ENCODE assay signal across 19 cellular contexts in genomic region chr18:49076767-49077166, GRCh38.
"Had no signal": no experiment of that assay in that cellular context is flagged by ENCODE, and none has a peak within 500 bp of the region (broad histone marks: within the 10 kb centered on the region; RNA-seq: fewer than 3 reads in every experiment).

No MANE protein-coding gene starts in this region.

- H3K9me3 Mint-ChIP-seq: activated T-cell treated with anti-CD3 and anti-CD28 coated beads, Interleukin-2, amount 50 U/mL, for 4 hours had no signal

- DNase-seq: activated B cell treated with CpG ODN at 0.5 μM for 24 hours; activated CD4-positive, alpha-beta T cell treated with anti-CD3 and anti-CD28 coated beads for 36 hours; activated CD4-positive, alpha-beta T cell treated with anti-CD3 and anti-CD28 coated beads, Interleukin-2, amount 50 U/mL, for 4 hours; activated CD8-positive, alpha-beta memory T cell treated with anti-CD3 and anti-CD28 coated beads, Interleukin-2, amount 50 U/mL, for 48 hours; activated naive CD4-positive, alpha-beta T cell treated with Interleukin-2 at 50 U/mL for 16 hours; activated naive CD8-positive, alpha-beta T cell treated with anti-CD3 and anti-CD28 coated beads for 36 hours; activated T-cell treated with anti-CD3 and anti-CD28 coated beads, Interleukin-2, amount 50 U/mL, for 4 hours; central memory CD4-positive, alpha-beta T cell; hypothalamus; left cardiac atrium; mesendoderm; naive B cell; spleen; stimulated activated CD4-positive, alpha-beta T cell treated with anti-CD3 and anti-CD28 coated beads, Interleukin-4, amount 100 ng/mL, for 24 hours; stimulated activated naive CD8-positive, alpha-beta T cell treated with anti-CD3 and anti-CD28 coated beads, Interleukin-15, Interleukin-2, amounts not matched to agents 100 U/mL and 50 U/mL, for 24 hours; T-helper 17 cell; tibial artery had no signal

- H3K27ac Mint-ChIP-seq: activated B cell treated with CpG ODN at 0.5 μM for 24 hours; activated CD4-positive, alpha-beta T cell treated with anti-CD3 and anti-CD28 coated beads for 36 hours; activated naive CD8-positive, alpha-beta T cell treated with anti-CD3 and anti-CD28 coated beads for 36 hours; activated T-helper 2 cell treated with anti-CD3 and anti-CD28 coated beads, Interferon-gamma antibody, Interleukin-2, Interleukin-4, amounts not matched to agents 10 μg/mL and 5 μg/mL and 100 μg/mL, durations not matched to agents 14 hours and 24 hours and 36 hours; naive B cell; neural progenitor cell; T-helper 17 cell had no signal

- H3K4me1 Mint-ChIP-seq: activated B cell treated with CpG ODN at 0.5 μM for 24 hours, naive B cell, neural progenitor cell had no signal

- H3K27me3 Mint-ChIP-seq: activated B cell treated with CpG ODN at 0.5 μM for 24 hours; activated CD4-positive, alpha-beta T cell treated with anti-CD3 and anti-CD28 coated beads for 36 hours; activated naive CD8-positive, alpha-beta T cell treated with anti-CD3 and anti-CD28 coated beads for 36 hours; naive B cell; T-helper 17 cell had no signal

- H3K4me3 Mint-ChIP-seq: activated B cell treated with CpG ODN at 0.5 μM for 24 hours; activated CD4-positive, alpha-beta T cell treated with anti-CD3 and anti-CD28 coated beads for 36 hours; activated naive CD8-positive, alpha-beta T cell treated with anti-CD3 and anti-CD28 coated beads for 36 hours; activated T-cell treated with anti-CD3 and anti-CD28 coated beads, Interleukin-2, amount 50 U/mL, for 4 hours; naive B cell; neural progenitor cell; T-helper 17 cell had no signal
